25 cellular contexts compared by ENCODE assay signal in genomic region chr4:182483685-182484084, GRCh38.
"Had no signal": no experiment of that assay in that cellular context is flagged by ENCODE, and none has a peak within 500 bp of the region (broad histone marks: within the 10 kb centered on the region; RNA-seq: fewer than 3 reads in every experiment).

No MANE protein-coding gene starts in this region.

- H3K4me1 ChIP-seq: gastroesophageal sphincter, parathyroid adenoma, right atrium auricular region, testis, transverse colon had no signal

- H3K9ac ChIP-seq: neural progenitor cell, parathyroid adenoma had no signal

- DNase-seq: activated CD4-positive, alpha-beta memory T cell treated with anti-CD3 and anti-CD28 coated beads, Interleukin-2, amount 10 ng/mL, durations not matched to agents 7 days and 5 days; activated CD4-positive, alpha-beta T cell treated with anti-CD3 and anti-CD28 coated beads for 1 hour; activated CD4-positive, alpha-beta T cell treated with anti-CD3 and anti-CD28 coated beads, Interleukin-2, amount 10 ng/mL, durations not matched to agents 7 days and 5 days; activated CD8-positive, alpha-beta memory T cell treated with anti-CD3 and anti-CD28 coated beads, Interleukin-2, amount 50 U/mL, for 48 hours; activated naive CD8-positive, alpha-beta T cell treated with anti-CD3 and anti-CD28 coated beads, Interleukin-2, amount 50 U/mL, for 24 hours; activated T-cell treated with anti-CD3 and anti-CD28 coated beads, Interleukin-2, amount 50 U/mL, for 4 hours; amygdala; central memory CD4-positive, alpha-beta T cell; head of caudate nucleus; hippocampal formation; naive thymus-derived CD8-positive, alpha-beta T cell; occipital lobe; stimulated activated CD4-positive, alpha-beta T cell treated with anti-CD3 and anti-CD28 coated beads, Interleukin-15, amount 100 ng/mL, for 24 hours; stimulated activated CD4-positive, alpha-beta T cell treated with anti-CD3 and anti-CD28 coated beads, Interleukin-2, amount 100 ng/mL, for 24 hours; stimulated activated naive CD4-positive, alpha-beta T cell; T-helper 9 cell; testis; transverse colon had no signal

- H3K4me3 Mint-ChIP-seq: activated CD4-positive, alpha-beta memory T cell treated with anti-CD3 and anti-CD28 coated beads, Interleukin-2, amount 10 ng/mL, durations not matched to agents 7 days and 5 days; activated CD4-positive, alpha-beta T cell treated with anti-CD3 and anti-CD28 coated beads, Interleukin-2, amount 10 ng/mL, durations not matched to agents 7 days and 5 days; activated naive CD4-positive, alpha-beta T cell treated with anti-CD3 and anti-CD28 coated beads, Interleukin-2, amount 50 U/mL, for 24 hours; activated naive CD8-positive, alpha-beta T cell treated with anti-CD3 and anti-CD28 coated beads, Interleukin-2, amount 50 U/mL, for 24 hours; activated T-cell treated with anti-CD3 and anti-CD28 coated beads, Interleukin-2, amount 50 U/mL, for 4 hours; activated T-helper 17 cell treated with anti-CD3 and anti-CD28 coated beads, Interleukin-2, amount 50 U/mL, for 72 hours; naive thymus-derived CD8-positive, alpha-beta T cell; neural progenitor cell had no signal

- ATAC-seq: activated naive CD8-positive, alpha-beta T cell treated with anti-CD3 and anti-CD28 coated beads, Interleukin-2, amount 50 U/mL, for 24 hours; activated T-cell treated with anti-CD3 and anti-CD28 coated beads, Interleukin-2, amount 50 U/mL, for 4 hours; activated T-helper 17 cell treated with anti-CD3 and anti-CD28 coated beads, Interleukin-2, amount 50 U/mL, for 72 hours; gastroesophageal sphincter; naive thymus-derived CD8-positive, alpha-beta T cell had no signal

- H3K4me1 Mint-ChIP-seq: activated CD4-positive, alpha-beta memory T cell treated with anti-CD3 and anti-CD28 coated beads, Interleukin-2, amount 10 ng/mL, durations not matched to agents 7 days and 5 days; activated CD4-positive, alpha-beta T cell treated with anti-CD3 and anti-CD28 coated beads, Interleukin-2, amount 10 ng/mL, durations not matched to agents 7 days and 5 days; activated naive CD4-positive, alpha-beta T cell treated with anti-CD3 and anti-CD28 coated beads, Interleukin-2, amount 50 U/mL, for 24 hours; activated T-helper 17 cell treated with anti-CD3 and anti-CD28 coated beads, Interleukin-2, amount 50 U/mL, for 72 hours; naive thymus-derived CD8-positive, alpha-beta T cell; neural progenitor cell had no signal

- H3K4me2 ChIP-seq: neural progenitor cell had no signal

- H3K9me3 Mint-ChIP-seq: activated CD4-positive, alpha-beta memory T cell treated with anti-CD3 and anti-CD28 coated beads, Interleukin-2, amount 10 ng/mL, durations not matched to agents 7 days and 5 days; activated CD4-positive, alpha-beta T cell treated with anti-CD3 and anti-CD28 coated beads, Interleukin-2, amount 10 ng/mL, durations not matched to agents 7 days and 5 days; activated naive CD4-positive, alpha-beta T cell treated with anti-CD3 and anti-CD28 coated beads, Interleukin-2, amount 50 U/mL, for 24 hours; activated naive CD8-positive, alpha-beta T cell treated with anti-CD3 and anti-CD28 coated beads, Interleukin-2, amount 50 U/mL, for 24 hours; activated T-helper 17 cell treated with anti-CD3 and anti-CD28 coated beads, Interleukin-2, amount 50 U/mL, for 72 hours; naive thymus-derived CD8-positive, alpha-beta T cell had no signal

- H3K36me3 ChIP-seq: gastroesophageal sphincter, neural progenitor cell, right atrium auricular region, transverse colon had no signal

- H3K27ac Mint-ChIP-seq: activated CD4-positive, alpha-beta memory T cell treated with anti-CD3 and anti-CD28 coated beads, Interleukin-2, amount 10 ng/mL, durations not matched to agents 7 days and 5 days; activated CD4-positive, alpha-beta T cell treated with anti-CD3 and anti-CD28 coated beads, Interleukin-2, amount 10 ng/mL, durations not matched to agents 7 days and 5 days; activated naive CD4-positive, alpha-beta T cell treated with anti-CD3 and anti-CD28 coated beads, Interleukin-2, amount 50 U/mL, for 24 hours; activated naive CD8-positive, alpha-beta T cell treated with anti-CD3 and anti-CD28 coated beads, Interleukin-2, amount 50 U/mL, for 24 hours; activated T-helper 17 cell treated with anti-CD3 and anti-CD28 coated beads, Interleukin-2, amount 50 U/mL, for 72 hours; naive thymus-derived CD8-positive, alpha-beta T cell; neural progenitor cell had no signal

- H2AFZ ChIP-seq: neural progenitor cell, parathyroid adenoma had no signal

- H3K27me3 Mint-ChIP-seq: activated CD4-positive, alpha-beta memory T cell treated with anti-CD3 and anti-CD28 coated beads, Interleukin-2, amount 10 ng/mL, durations not matched to agents 7 days and 5 days; activated CD4-positive, alpha-beta T cell treated with anti-CD3 and anti-CD28 coated beads, Interleukin-2, amount 10 ng/mL, durations not matched to agents 7 days and 5 days had no signal

- H3K27ac ChIP-seq: gastroesophageal sphincter, neural progenitor cell, parathyroid adenoma, right atrium auricular region, testis, transverse colon had no signal

- FAIRE-seq: endothelial cell of umbilical vein had no signal

- H3K79me2 ChIP-seq: parathyroid adenoma had no signal

- H3K27me3 ChIP-seq: gastroesophageal sphincter, neural progenitor cell, right atrium auricular region, testis, transverse colon had no signal

- H3K4me3 ChIP-seq: gastroesophageal sphincter, neural progenitor cell, right atrium auricular region, testis, transverse colon had no signal

- H3K9me3 ChIP-seq: gastroesophageal sphincter, testis, transverse colon had no signal
